In genomic region chr19:11598103-11598483, GRCh38 we compare ENCODE assay signal across 8 cellular contexts. TPM values are rescaled to one million over a fixed set of nuclear protein-coding genes. Genes with fewer than 3 reads are reported as not detected.
DNase-seq lines count a peak whose midpoint lies in the region; ATAC-seq and TF ChIP-seq lines count a peak whose summit lies in the region.

No MANE protein-coding gene starts in this region.

- DNase-seq in BE2C (no peak), MG63 (peak; percentile 19), DMS153 (lab: John Stamatoyannopoulos, UW) (no peak), NCI-H82 treated with DMSO at 0.1 percent for 48 hours (lab: John Stamatoyannopoulos, UW; ENCODE audit: unreplicated experiment) (no peak)
- DNase-seq in natural killer cell treated with Interleukin-12 subunit alpha and Interleukin-12 subunit beta and Interleukin-15 and Interleukin-18, amount 100 ng/mL, for 72 hours (ENCODE audit: low spot score) = no peak
- no peak for DNase-seq in activated effector memory CD4-positive, alpha-beta T cell treated with Interleukin-2 at 50 U/mL for 16 hours

- peak overlapping the region; percentile 64 to 78 for H3K27ac Mint-ChIP-seq in natural killer cell treated with Interleukin-12 subunit alpha and Interleukin-12 subunit beta and Interleukin-15 and Interleukin-18, amount 100 ng/mL, for 72 hours

- H3K9me3 ChIP-seq in BE2C = no peaks in the 10 kb centered on the region
- H3K9me3 ChIP-seq in MG63 = no peaks in the 10 kb centered on the region; the same call in 1 of the 2 replicates
- H3K9me3 ChIP-seq in duodenal mucosa (ENCODE audit: control insufficient read depth in 1 of 2, low read length in 2 of 2) = no peaks in the 10 kb centered on the region

- TF ChIP-seq CTCF in BE2C (IDR thresholded peaks at IDR 0.05; ENCODE audit: low read depth, low read length) = no peak

- H3K4me3 ChIP-seq in BE2C (ENCODE audit: low read depth, low read length) = peak overlapping the region; percentile 96
- peak overlapping the region; percentile 74 for H3K4me3 ChIP-seq in MG63
- H3K4me3 ChIP-seq in duodenal mucosa (ENCODE audit: low read depth in 1 of 2, low read length in 2 of 2) = peak overlapping the region; percentile 92 to 97

- peak overlapping the region; percentile 93 for H3K27ac ChIP-seq in duodenal mucosa (ENCODE audit: low read depth, low read length)

- no peak for ATAC-seq in natural killer cell treated with Interleukin-12 subunit alpha and Interleukin-12 subunit beta and Interleukin-15 and Interleukin-18, amount 100 ng/mL, for 72 hours
- no peak for ATAC-seq in GM18868 (IDR thresholded peaks at IDR 0.05; ENCODE audit: unreplicated experiment)

- H3K27me3 ChIP-seq in BE2C = no peaks in the 10 kb centered on the region
- H3K27me3 ChIP-seq in MG63 = no peaks in the 10 kb centered on the region
- H3K27me3 ChIP-seq in duodenal mucosa (ENCODE audit: control insufficient read depth in 1 of 2, insufficient read depth in 2 of 2, low read length in 2 of 2) = no peaks in the 10 kb centered on the region

- no peaks in the 10 kb centered on the region for H3K27me3 Mint-ChIP-seq in natural killer cell treated with Interleukin-12 subunit alpha and Interleukin-12 subunit beta and Interleukin-15 and Interleukin-18, amount 100 ng/mL, for 72 hours

- H3K4me1 Mint-ChIP-seq in natural killer cell treated with Interleukin-12 subunit alpha and Interleukin-12 subunit beta and Interleukin-15 and Interleukin-18, amount 100 ng/mL, for 72 hours (ENCODE audit: low read depth in 2 of 2) = peaks cover 17 to 27% of the 10 kb centered on the region in 2 donors

- no peaks in the 10 kb centered on the region for H3K9me3 Mint-ChIP-seq in natural killer cell treated with Interleukin-12 subunit alpha and Interleukin-12 subunit beta and Interleukin-15 and Interleukin-18, amount 100 ng/mL, for 72 hours

- no peaks in the 10 kb centered on the region for H3K36me3 Mint-ChIP-seq in natural killer cell treated with Interleukin-12 subunit alpha and Interleukin-12 subunit beta and Interleukin-15 and Interleukin-18, amount 100 ng/mL, for 72 hours

- peaks cover 22% of the 10 kb centered on the region for H3K36me3 ChIP-seq in BE2C
- peaks cover 42% of the 10 kb centered on the region for H3K36me3 ChIP-seq in MG63
- H3K36me3 ChIP-seq in duodenal mucosa (ENCODE audit: control insufficient read depth in 1 of 2, insufficient read depth in 2 of 2, low read length in 2 of 2) = no peaks in the 10 kb centered on the region

- no peaks in the 10 kb centered on the region for H3K4me1 ChIP-seq in BE2C
- peaks cover 3 to 12% of the 10 kb centered on the region in 2 donors for H3K4me1 ChIP-seq in duodenal mucosa (ENCODE audit: control insufficient read depth in 1 of 2, insufficient read depth in 2 of 2, low read length in 2 of 2)

- peak overlapping the region; percentile 91 for H3K4me3 Mint-ChIP-seq in natural killer cell treated with Interleukin-12 subunit alpha and Interleukin-12 subunit beta and Interleukin-15 and Interleukin-18, amount 100 ng/mL, for 72 hours

- H3K9ac ChIP-seq in duodenal mucosa (ENCODE audit: low read depth in 1 of 2, low read length in 2 of 2) = peak overlapping the region; percentile 92 to 98

RNA-seq across cellular contexts. Expression of gene ZNF627, which starts 0.8 kb away (rescaled TPM):
- polyA plus RNA-seq in BE2C (2012; ENCODE audit: insufficient read depth, insufficient read length, low read depth) = 9.6 TPM
- 32.4 and 33.2 TPM in 2 replicates for total RNA-seq in MG63 (2014; rRNA removed; shearing (Covaris generic); ENCODE audit: low replicate concordance)
- total RNA-seq in natural killer cell treated with Interleukin-12 subunit alpha and Interleukin-12 subunit beta and Interleukin-15 and Interleukin-18, amount 100 ng/mL, for 72 hours = 1 to 10 TPM; 5.1 to 6.8 TPM

RNA-seq across cellular contexts. Expression of gene ACP5, which starts 20.6 kb away (rescaled TPM):
- 118 TPM for polyA plus RNA-seq in BE2C (2012; ENCODE audit: insufficient read depth, insufficient read length, low read depth)
- total RNA-seq in MG63 (2014; rRNA removed; shearing (Covaris generic); ENCODE audit: low replicate concordance) = not detected in 2 replicates
- total RNA-seq in natural killer cell treated with Interleukin-12 subunit alpha and Interleukin-12 subunit beta and Interleukin-15 and Interleukin-18, amount 100 ng/mL, for 72 hours = 1 to 10 TPM; 3.0 to 3.5 TPM

RNA-seq across cellular contexts. Expression of gene ELOF1, which starts 39.1 kb away (rescaled TPM):
- 314 TPM for polyA plus RNA-seq in BE2C (2012; ENCODE audit: insufficient read depth, insufficient read length, low read depth)
- 51.6 and 111 TPM in 2 replicates for total RNA-seq in MG63 (2014; rRNA removed; shearing (Covaris generic); ENCODE audit: low replicate concordance)
- 10 to 100 TPM; 58.3 to 95.1 TPM for total RNA-seq in natural killer cell treated with Interleukin-12 subunit alpha and Interleukin-12 subunit beta and Interleukin-15 and Interleukin-18, amount 100 ng/mL, for 72 hours

RNA-seq across cellular contexts. Expression of gene CNN1, which starts 59.4 kb away (rescaled TPM):
- polyA plus RNA-seq in BE2C (2012; ENCODE audit: insufficient read depth, insufficient read length, low read depth) = 1.4 TPM
- 0.46 TPM in 1 of 2 replicates, not detected in the other for total RNA-seq in MG63 (2014; rRNA removed; shearing (Covaris generic); ENCODE audit: low replicate concordance)
- not detected for total RNA-seq in natural killer cell treated with Interleukin-12 subunit alpha and Interleukin-12 subunit beta and Interleukin-15 and Interleukin-18, amount 100 ng/mL, for 72 hours
